In genomic region chr7:26843696-26844095, GRCh38 we compare ENCODE assay signal across 12 cellular contexts. TPM values are rescaled to one million over a fixed set of nuclear protein-coding genes. Genes with fewer than 3 reads are reported as not detected.
DNase-seq lines count a peak whose midpoint lies in the region; ATAC-seq and TF ChIP-seq lines count a peak whose summit lies in the region.
"Had no signal": no experiment of that assay in that cellular context is flagged by ENCODE, and none has a peak within 500 bp of the region (broad histone marks: within the 10 kb centered on the region; RNA-seq: fewer than 3 reads in every experiment).

No MANE protein-coding gene starts in this region.

- no peak overlapping the region for H2BK20ac ChIP-seq in IMR-90 (ENCODE audit: low read depth, low read length)

- DNase-seq in BJ (ENCODE audit: low read depth): no peak
- DNase-seq in IMR-90: peak; percentile 41
- DNase-seq in RWPE2 (ENCODE audit: low spot score): no peak
- peak; percentile 12 for DNase-seq in fibroblast of villous mesenchyme (ENCODE audit: low read depth)
- DNase-seq in A673 (ENCODE audit: low spot score): no peak
- DNase-seq in WERI-Rb-1: no peak
- no peak for DNase-seq in activated CD4-positive, alpha-beta T cell treated with anti-CD3 and anti-CD28 coated beads for 1 hour
- DNase-seq: activated CD4-positive, alpha-beta T cell treated with anti-CD3 and anti-CD28 coated beads, Interleukin-2, amount 10 ng/mL, durations not matched to agents 24 days and 14 days; activated naive CD4-positive, alpha-beta T cell; Caco-2; stimulated activated CD4-positive, alpha-beta T cell treated with anti-CD3 and anti-CD28 coated beads, Interleukin-12 subunit alpha, Interleukin-12 subunit beta, amount 100 ng/mL, for 4 hours had no signal

- no peak overlapping the region for H3K9ac ChIP-seq in IMR-90 (ENCODE audit: low read depth, low read length)

- peak; percentile 20; the same call in 1 of the 2 replicates for TF ChIP-seq CTCF in BJ (IDR thresholded peaks at IDR 0.05; ENCODE audit: insufficient read depth, low read depth, low read length)
- TF ChIP-seq CTCF in IMR-90 (conservative IDR thresholded peaks at IDR 0.05; ENCODE audit: low read depth, low read length): peak; percentile 25; the same call in 1 of the 2 replicates
- TF ChIP-seq CTCF in RWPE2 (IDR thresholded peaks at IDR 0.05; ENCODE audit: poor library complexity, severe bottlenecking): peak; percentile 64
- TF ChIP-seq CTCF in fibroblast of villous mesenchyme (IDR thresholded peaks at IDR 0.05; ENCODE audit: insufficient read depth, low read depth, low read length): peak; percentile 19
- no peak for TF ChIP-seq CTCF in A673 (conservative IDR thresholded peaks at IDR 0.05; ENCODE audit: low read depth, low read length)
- no peak for TF ChIP-seq CTCF in WERI-Rb-1 (IDR thresholded peaks at IDR 0.05; ENCODE audit: low read depth, low read length)

- TF ChIP-seq POLR2A in IMR-90 (IDR thresholded peaks at IDR 0.05; ENCODE audit: low read depth, low read length): no peak

- H3K9me3 ChIP-seq in IMR-90 (ENCODE audit: control insufficient read depth, insufficient read depth, low read length): no peaks in the 10 kb centered on the region
- H3K9me3 ChIP-seq in RWPE2 (ENCODE audit: severe bottlenecking): no peaks in the 10 kb centered on the region
- no peaks in the 10 kb centered on the region for H3K9me3 ChIP-seq in A673 (ENCODE audit: low read depth, low read length, poor library complexity, severe bottlenecking)
- H3K9me3 ChIP-seq in WERI-Rb-1 (ENCODE audit: severe bottlenecking): no peaks in the 10 kb centered on the region

- in situ Hi-C loops in IMR-90 (cut with MboI; ENCODE audit: low sequenced_read_pairs): no loop called here

- H3K79me1 ChIP-seq in IMR-90 (ENCODE audit: low read depth in 1 of 2, low read length in 2 of 2): no peaks in the 10 kb centered on the region

- H3K56ac ChIP-seq in IMR-90 (ENCODE audit: extremely low read depth, insufficient read depth, low read length): no peak overlapping the region

- dilution Hi-C loops in IMR-90 (cut with HindIII; ENCODE audit: low sequenced_read_pairs, unreplicated experiment): no loop called here

- H2AFZ ChIP-seq in IMR-90 (replicated peaks; ENCODE audit: low read length, poor library complexity): no peak overlapping the region

- BruUV-seq in IMR-90 (replicated peaks; lab: Mats Ljungman, UMichigan) (no TSS peak), A673 (replicated peaks; lab: Mats Ljungman, UMichigan) (no TSS peak)

- no peak overlapping the region for H2AK9ac ChIP-seq in IMR-90 (replicated peaks; ENCODE audit: low read depth, low read length, poor library complexity)

- H2BK15ac ChIP-seq in IMR-90 (ENCODE audit: low read depth, low read length): no peak overlapping the region

- no peak overlapping the region for H2BK5ac ChIP-seq in IMR-90 (ENCODE audit: low read depth, low read length, poor library complexity, severe bottlenecking)

- no peaks in the 10 kb centered on the region for H3K27me3 ChIP-seq in BJ (ENCODE audit: control insufficient read depth, insufficient read depth, low read length)
- no peaks in the 10 kb centered on the region for H3K27me3 ChIP-seq in IMR-90 (ENCODE audit: control insufficient read depth, insufficient read depth, low read length)
- H3K27me3 ChIP-seq in RWPE2 (ENCODE audit: insufficient read depth, poor library complexity, severe bottlenecking): no peaks in the 10 kb centered on the region
- peaks cover 65% of the 10 kb centered on the region for H3K27me3 ChIP-seq in A673 (replicated peaks; ENCODE audit: insufficient read depth, low read depth, low read length, poor library complexity)
- H3K27me3 ChIP-seq in WERI-Rb-1 (ENCODE audit: insufficient read depth, low read depth, severe bottlenecking): no peaks in the 10 kb centered on the region

- no peak overlapping the region for H3K23ac ChIP-seq in IMR-90 (ENCODE audit: low read depth, low read length)

- H3K27ac ChIP-seq in IMR-90 (ENCODE audit: insufficient read depth, low read length) (no peak overlapping the region), RWPE2 (ENCODE audit: poor library complexity, severe bottlenecking) (no peak overlapping the region), A673 (ENCODE audit: low read depth, low read length, poor library complexity, severe bottlenecking) (no peak overlapping the region), WERI-Rb-1 (no peak overlapping the region)

- H3K36me3 ChIP-seq in BJ (ENCODE audit: control insufficient read depth, insufficient read depth, low read length) (no peaks in the 10 kb centered on the region), IMR-90 (ENCODE audit: control insufficient read depth, insufficient read depth, low read length) (peaks cover 2% of the 10 kb centered on the region; the same call in 1 of the 2 replicates), RWPE2 (ENCODE audit: low read depth) (peaks cover 39% of the 10 kb centered on the region), A673 (ENCODE audit: insufficient read depth, low read length, poor library complexity, severe bottlenecking) (no peaks in the 10 kb centered on the region), WERI-Rb-1 (no peaks in the 10 kb centered on the region)

- H4K91ac ChIP-seq in IMR-90 (ENCODE audit: insufficient read depth, low read depth, low read length): no peak overlapping the region

- CTCF ChIA-PET in BJ (lab: Yijun Ruan, JAX): interaction anchor here (0.8 to 1.1 kb wide), 2 partner anchors 11 to 294 kb away, joined by 3 read pairs; no protein-coding TSS in a partner anchor
- CTCF ChIA-PET in IMR-90 (lab: Yijun Ruan, JAX): interaction anchor here (1.3 kb wide), 1 partner anchor 300 kb away, joined by 3 read pairs; the partner anchor contains the start of gene HOXA5
- CTCF ChIA-PET in A673 (lab: Charles Lee): no interaction called here

- WGBS in IMR-90 (ENCODE audit: extremely low coverage in 2 of 2, insufficient read length in 1 of 2), 2 experiments: no CpG with 5 or more reads among the region's 4 CpGs

- H3K4me2 ChIP-seq in IMR-90 (ENCODE audit: low read depth, low read length): no peak overlapping the region

- no peak overlapping the region for H3K18ac ChIP-seq in IMR-90 (ENCODE audit: low read depth, low read length)

- no peaks in the 10 kb centered on the region for H4K20me1 ChIP-seq in IMR-90 (ENCODE audit: insufficient read depth, low read length)

- intact Hi-C loops in IMR-90 (cut with micrococcal nuclease): no loop called here
- intact Hi-C loops in A673 (cut with micrococcal nuclease; ENCODE audit: unreplicated experiment): no loop called here

- no peak overlapping the region for H3K14ac ChIP-seq in IMR-90 (replicated peaks; ENCODE audit: low read depth, low read length)

- no peaks in the 10 kb centered on the region for H3K4me1 ChIP-seq in IMR-90 (ENCODE audit: control insufficient read depth, insufficient read depth, low read length)
- no peaks in the 10 kb centered on the region for H3K4me1 ChIP-seq in RWPE2 (ENCODE audit: insufficient read depth, poor library complexity, severe bottlenecking)
- H3K4me1 ChIP-seq in A673 (ENCODE audit: insufficient read depth, low read length, poor library complexity, severe bottlenecking): no peaks in the 10 kb centered on the region
- H3K4me1 ChIP-seq: Caco-2 had no signal

- peak; percentile 34; the same call in 1 of the 2 replicates for TF ChIP-seq RAD21 in IMR-90 (IDR thresholded peaks at IDR 0.05; ENCODE audit: low read length)

- H2BK120ac ChIP-seq in IMR-90 (ENCODE audit: low read depth, low read length): no peak overlapping the region

- ATAC-seq in IMR-90 (ENCODE audit: low read depth): no peak
- no peak for ATAC-seq in RWPE2 (ENCODE audit: low read depth)
- no peak for ATAC-seq in GM18909 (IDR thresholded peaks at IDR 0.05; ENCODE audit: poor library complexity, unreplicated experiment)

- no peak overlapping the region for H3K4ac ChIP-seq in IMR-90 (ENCODE audit: low read depth, low read length)

- POLR2A ChIA-PET in BJ (lab: Charles Lee): no interaction called here
- POLR2A ChIA-PET in IMR-90 (lab: Charles Lee; ENCODE audit: unreplicated experiment): no interaction called here
- POLR2A ChIA-PET in A673 (lab: Charles Lee; ENCODE audit: low non-redundant PET): no interaction called here

- H2AK5ac ChIP-seq in IMR-90 (ENCODE audit: low read depth, low read length): no peak overlapping the region

- H4K8ac ChIP-seq in IMR-90 (ENCODE audit: low read depth in 2 of 2, low read length in 2 of 2): no peak overlapping the region

- H3K9me1 ChIP-seq in IMR-90 (ENCODE audit: insufficient read depth, low read length): no peaks in the 10 kb centered on the region

- H3K4me3 ChIP-seq in BJ (ENCODE audit: low read depth, low read length) (no peak overlapping the region), IMR-90 (ENCODE audit: insufficient read depth, low read depth, low read length) (no peak overlapping the region), RWPE2 (ENCODE audit: severe bottlenecking) (no peak overlapping the region), fibroblast of villous mesenchyme (ENCODE audit: low read depth, low read length) (no peak overlapping the region), A673 (ENCODE audit: low read depth, low read length, poor library complexity, severe bottlenecking) (no peak overlapping the region), WERI-Rb-1 (ENCODE audit: low read depth, low read length) (no peak overlapping the region)

- no peak overlapping the region for H4K5ac ChIP-seq in IMR-90 (ENCODE audit: low read depth, low read length)

TF ChIP-seq in IMR-90, 13 proteins besides CTCF, POLR2A, EP300 and RAD21:
- TF ChIP-seq SMC3 (IDR thresholded peaks at IDR 0.05; ENCODE audit: low read depth, low read length) (peak; percentile 24; the same call in 1 of the 2 replicates), RFX5 (IDR thresholded peaks at IDR 0.05; ENCODE audit: low read depth, low read length) (no peak)

RNA-seq across cellular contexts. Expression of gene SKAP2, which starts 20.7 kb away (rescaled TPM):
- polyA plus RNA-seq in BJ (2011; rRNA removed): 2.7 and 5.2 TPM in 2 replicates
- 4.6 and 5.7 TPM in 2 replicates for polyA minus RNA-seq in BJ (2011; rRNA and poly(A)+ RNA removed)
- 5.7 and 11.1 TPM in 2 replicates for total RNA-seq in IMR-90 (2012; rRNA removed)
- 5.4 and 7.4 TPM in 2 replicates for polyA plus RNA-seq in IMR-90 (2012; rRNA removed)
- 1.7 and 2.4 TPM in 2 replicates for polyA plus RNA-seq in IMR-90 (2012; cell fraction: cytosol; rRNA removed)
- 1.1 and 4.2 TPM in 2 replicates for polyA plus RNA-seq in IMR-90 (2012; cell fraction: nucleus; rRNA removed; ENCODE audit: low replicate concordance)
- 6.8 and 10.4 TPM in 2 replicates for total RNA-seq in fibroblast of villous mesenchyme
- 0.56 and 1.7 TPM in 2 replicates for total RNA-seq in A673 (2021)

Comparison
In these comparisons a context has a peak if more than half of its experiments do, and no peak if none do; other contexts are left out.
1. DNase-seq: peak in IMR-90 (single experiment) and fibroblast of villous mesenchyme (single experiment); none in BJ (single experiment), RWPE2 (single experiment), A673 (single experiment), WERI-Rb-1 (single experiment) and activated CD4-positive, alpha-beta T cell treated with anti-CD3 and anti-CD28 coated beads for 1 hour (single experiment).
2. CTCF ChIP-seq: peak in BJ (single experiment), IMR-90 (single experiment), RWPE2 (single experiment) and fibroblast of villous mesenchyme (single experiment); none in A673 (single experiment) and WERI-Rb-1 (single experiment).